ENCODE assay signal across 8 cellular contexts in the genomic region with DNA sequence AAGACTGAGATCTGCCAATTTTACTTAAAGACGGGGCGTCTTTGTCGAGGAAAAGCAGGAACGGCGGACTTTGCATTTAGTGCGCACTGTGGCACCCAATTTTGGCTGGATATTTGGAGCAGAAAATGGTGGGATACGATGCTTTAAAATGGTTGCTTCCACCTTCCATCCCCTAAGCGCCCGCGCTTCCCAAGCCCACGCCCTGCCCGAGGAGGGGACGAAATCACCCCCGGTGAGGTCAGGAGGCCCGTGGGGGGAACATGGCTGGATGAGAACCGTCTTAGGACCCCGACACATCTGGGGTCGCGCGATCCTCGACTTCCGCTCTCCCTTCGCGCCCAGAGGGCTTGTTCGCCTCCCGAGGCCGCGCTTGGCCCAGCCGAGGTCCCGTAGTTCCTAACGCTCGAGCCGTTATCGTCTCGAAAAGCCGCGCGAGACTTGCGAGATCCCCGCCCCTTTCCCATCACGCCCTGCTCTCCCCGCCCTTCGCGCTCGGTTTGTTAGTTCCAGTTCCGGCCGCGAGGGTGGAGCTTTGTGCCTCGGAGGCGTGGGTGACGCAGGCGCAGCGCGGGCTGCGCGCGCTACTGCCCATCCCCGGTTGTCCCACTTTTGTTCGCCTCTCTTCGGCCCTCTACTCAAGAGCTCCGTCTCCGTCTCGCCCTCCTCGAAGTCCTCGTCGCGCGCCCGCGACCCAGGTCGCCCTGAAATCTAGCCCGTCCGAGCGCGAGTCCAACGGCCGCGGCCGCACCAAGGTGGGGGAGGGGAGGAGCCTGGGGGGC. TPM values are rescaled to one million over a fixed set of nuclear protein-coding genes. Genes with fewer than 3 reads are reported as not detected.
DNase-seq lines count a peak whose midpoint lies in the region; ATAC-seq and TF ChIP-seq lines count a peak whose summit lies in the region.

A gene with protein sequence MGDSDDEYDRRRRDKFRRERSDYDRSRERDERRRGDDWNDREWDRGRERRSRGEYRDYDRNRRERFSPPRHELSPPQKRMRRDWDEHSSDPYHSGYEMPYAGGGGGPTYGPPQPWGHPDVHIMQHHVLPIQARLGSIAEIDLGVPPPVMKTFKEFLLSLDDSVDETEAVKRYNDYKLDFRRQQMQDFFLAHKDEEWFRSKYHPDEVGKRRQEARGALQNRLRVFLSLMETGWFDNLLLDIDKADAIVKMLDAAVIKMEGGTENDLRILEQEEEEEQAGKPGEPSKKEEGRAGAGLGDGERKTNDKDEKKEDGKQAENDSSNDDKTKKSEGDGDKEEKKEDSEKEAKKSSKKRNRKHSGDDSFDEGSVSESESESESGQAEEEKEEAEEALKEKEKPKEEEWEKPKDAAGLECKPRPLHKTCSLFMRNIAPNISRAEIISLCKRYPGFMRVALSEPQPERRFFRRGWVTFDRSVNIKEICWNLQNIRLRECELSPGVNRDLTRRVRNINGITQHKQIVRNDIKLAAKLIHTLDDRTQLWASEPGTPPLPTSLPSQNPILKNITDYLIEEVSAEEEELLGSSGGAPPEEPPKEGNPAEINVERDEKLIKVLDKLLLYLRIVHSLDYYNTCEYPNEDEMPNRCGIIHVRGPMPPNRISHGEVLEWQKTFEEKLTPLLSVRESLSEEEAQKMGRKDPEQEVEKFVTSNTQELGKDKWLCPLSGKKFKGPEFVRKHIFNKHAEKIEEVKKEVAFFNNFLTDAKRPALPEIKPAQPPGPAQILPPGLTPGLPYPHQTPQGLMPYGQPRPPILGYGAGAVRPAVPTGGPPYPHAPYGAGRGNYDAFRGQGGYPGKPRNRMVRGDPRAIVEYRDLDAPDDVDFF (plus strand): TSS at position 527 of the 779 bp plus-strand sequence. CDS start 488 bp downstream, outside the sequence.

- H3K79me2 ChIP-seq in KMS-11 (ENCODE audit: insufficient read depth, low read depth): peaks cover 48% of the 10 kb centered on the region

- no peaks in the 10 kb centered on the region for H3K9me3 ChIP-seq in Peyer's patch
- no peaks in the 10 kb centered on the region for H3K9me3 ChIP-seq in muscle layer of duodenum (ENCODE audit: control insufficient read depth in 1 of 2, low read length in 2 of 2)

- H3K27me3 ChIP-seq in KMS-11 (ENCODE audit: insufficient read depth, low read depth) (no peaks in the 10 kb centered on the region), Peyer's patch (no peaks in the 10 kb centered on the region), muscle layer of duodenum (ENCODE audit: low read depth, low read length) (no peaks in the 10 kb centered on the region)

- no peaks in the 10 kb centered on the region; the same call in 1 of the 2 replicates for H3K36me3 ChIP-seq in KMS-11 (ENCODE audit: insufficient read depth)
- H3K36me3 ChIP-seq in Peyer's patch: peaks cover 0 to 43% (median 0%) of the 10 kb centered on the region in 3 donors
- peaks cover 9 to 31% of the 10 kb centered on the region in 2 donors for H3K36me3 ChIP-seq in muscle layer of duodenum (ENCODE audit: control insufficient read depth in 1 of 2, insufficient read depth in 2 of 2, low read length in 2 of 2)

- H3K9ac ChIP-seq in KMS-11: peak within 1 kb of the TSS; percentile 90

- H4K20me1 ChIP-seq in KMS-11 (ENCODE audit: insufficient read depth): no peaks in the 10 kb centered on the region; the same call in 1 of the 2 replicates

- H3K4me3 ChIP-seq in KMS-11 (IDR thresholded peaks at IDR 0.05; ENCODE audit: insufficient read depth, low read depth, low read length) (peak within 1 kb of the TSS; percentile 59), Peyer's patch (peak within 1 kb of the TSS; percentile 77 to 98 (median 92)), muscle layer of duodenum (ENCODE audit: low read depth in 1 of 2, low read length in 2 of 2) (peak within 1 kb of the TSS; percentile 72 to 94)

- H3K27ac ChIP-seq in KMS-11 (peak within 1 kb of the TSS; percentile 83), Peyer's patch (peak within 1 kb of the TSS; percentile 91 to 97 (median 94)), muscle layer of duodenum (ENCODE audit: low read length) (peak within 1 kb of the TSS; percentile 96)

- DNase-seq in DMS79 (lab: John Stamatoyannopoulos, UW) (peak; percentile 96), Peyer's patch (peak; percentile 98 to 99 (median 99))
- peak; percentile 99 to 100 for DNase-seq in activated T-cell treated with anti-CD3 and anti-CD28 coated beads, Interleukin-2, amount 50 U/mL, for 48 hours
- peak; percentile 97 to 98 for DNase-seq in stimulated activated CD8-positive, alpha-beta memory T cell treated with anti-CD3 and anti-CD28 coated beads, Interleukin-7, amount 100 ng/mL, for 4 hours (ENCODE audit: low read depth in 2 of 2)

- ATAC-seq in GM21723 (IDR thresholded peaks at IDR 0.05; ENCODE audit: unreplicated experiment) (peak; percentile 85), esophagus mucosa (peak; percentile 97)

- TF ChIP-seq CTCF in KMS-11 (conservative IDR thresholded peaks at IDR 0.05; ENCODE audit: low read depth, low read length) (0 out of 2 replicates have a peak, but pooled peaks have one; percentile 30), Peyer's patch (IDR thresholded peaks at IDR 0.05) (peak; percentile 44 to 86 (median 72))

- H3K4me1 ChIP-seq in KMS-11 (ENCODE audit: low read depth, poor library complexity, severe bottlenecking) (peaks cover 21% of the 10 kb centered on the region), Peyer's patch (peaks cover 0 to 34% (median 14%) of the 10 kb centered on the region in 4 donors), muscle layer of duodenum (ENCODE audit: control insufficient read depth in 1 of 2, insufficient read depth in 2 of 2, low read length in 2 of 2) (peaks cover 7 to 41% of the 10 kb centered on the region in 2 donors)

- H2AFZ ChIP-seq in KMS-11 (ENCODE audit: low read depth): peak within 1 kb of the TSS; percentile 92

- TF ChIP-seq POLR2A in Peyer's patch (IDR thresholded peaks at IDR 0.05): peak; percentile 94 to 95

- H3K4me2 ChIP-seq in KMS-11: peak within 1 kb of the TSS; percentile 93

RNA-seq across cellular contexts. Expression of the gene that starts here (rescaled TPM):
- 100 to 1,000 TPM in 2 of 4 donors, 10 to 100 TPM in 2; 60.9 to 272 (median 113) TPM for total RNA-seq in Peyer's patch
- total RNA-seq in esophagus mucosa: 63.5 TPM

Comparison
In these comparisons a context has a peak if more than half of its experiments do, and no peak if none do; other contexts are left out.
1. Peak in every context shown above with its lines: DNase-seq, ATAC-seq, H3K4me3 ChIP-seq and H3K27ac ChIP-seq.